8 cellular contexts compared by ENCODE assay signal in the genomic region with DNA sequence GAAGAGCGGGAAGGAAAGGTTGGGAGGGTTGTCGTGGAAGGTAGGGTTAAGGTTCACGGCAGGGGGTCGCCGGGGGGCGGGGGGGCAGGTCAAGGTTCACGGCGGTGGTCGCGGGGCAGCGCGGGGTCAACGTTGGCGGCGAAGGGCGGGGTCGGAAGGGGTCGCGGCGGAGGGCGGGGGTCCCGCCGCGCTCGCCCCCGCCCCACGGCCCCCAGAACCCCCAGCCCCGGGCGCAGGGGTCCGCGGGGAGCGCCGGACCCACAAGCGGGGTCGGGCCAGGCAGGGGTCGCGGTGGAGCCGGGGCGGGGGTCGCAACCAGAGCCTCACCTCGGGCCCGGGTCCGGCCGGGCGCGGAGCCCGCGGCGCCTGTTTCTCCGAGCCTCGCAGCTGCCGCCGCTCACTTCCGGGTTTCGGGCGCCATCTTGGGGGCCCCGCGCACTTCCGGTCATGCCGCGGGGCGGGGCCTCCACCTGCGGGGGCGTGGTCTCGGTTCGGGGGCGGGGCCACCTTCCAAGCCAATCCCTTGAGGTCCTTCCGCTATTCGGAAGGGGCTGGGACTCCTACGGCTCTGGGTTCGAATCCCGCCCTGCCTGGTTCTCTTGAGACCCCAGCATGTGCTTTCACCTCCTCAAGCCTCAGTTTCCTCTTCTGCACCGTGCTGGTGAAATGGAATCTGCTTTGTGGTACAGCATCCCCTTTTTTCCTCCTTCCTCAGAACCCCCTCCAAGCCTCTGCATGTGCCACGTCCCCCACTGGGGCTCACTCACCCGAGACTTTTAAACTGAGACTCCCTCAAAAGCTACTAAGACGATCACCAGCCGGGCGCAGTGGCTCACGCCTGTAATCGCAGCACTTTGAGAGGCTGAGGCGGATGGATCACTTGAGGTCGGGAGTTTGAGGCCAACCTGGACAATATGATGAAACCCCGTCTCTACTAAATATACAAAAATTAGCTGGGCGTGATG. TPM values are rescaled to one million over a fixed set of nuclear protein-coding genes. Genes with fewer than 3 reads are reported as not detected.
A peak's percentile ranks its signal among the peaks of the same experiment; 100 is the strongest.
DNase-seq lines count a peak whose midpoint lies in the region; ATAC-seq and TF ChIP-seq lines count a peak whose summit lies in the region.

A gene with protein sequence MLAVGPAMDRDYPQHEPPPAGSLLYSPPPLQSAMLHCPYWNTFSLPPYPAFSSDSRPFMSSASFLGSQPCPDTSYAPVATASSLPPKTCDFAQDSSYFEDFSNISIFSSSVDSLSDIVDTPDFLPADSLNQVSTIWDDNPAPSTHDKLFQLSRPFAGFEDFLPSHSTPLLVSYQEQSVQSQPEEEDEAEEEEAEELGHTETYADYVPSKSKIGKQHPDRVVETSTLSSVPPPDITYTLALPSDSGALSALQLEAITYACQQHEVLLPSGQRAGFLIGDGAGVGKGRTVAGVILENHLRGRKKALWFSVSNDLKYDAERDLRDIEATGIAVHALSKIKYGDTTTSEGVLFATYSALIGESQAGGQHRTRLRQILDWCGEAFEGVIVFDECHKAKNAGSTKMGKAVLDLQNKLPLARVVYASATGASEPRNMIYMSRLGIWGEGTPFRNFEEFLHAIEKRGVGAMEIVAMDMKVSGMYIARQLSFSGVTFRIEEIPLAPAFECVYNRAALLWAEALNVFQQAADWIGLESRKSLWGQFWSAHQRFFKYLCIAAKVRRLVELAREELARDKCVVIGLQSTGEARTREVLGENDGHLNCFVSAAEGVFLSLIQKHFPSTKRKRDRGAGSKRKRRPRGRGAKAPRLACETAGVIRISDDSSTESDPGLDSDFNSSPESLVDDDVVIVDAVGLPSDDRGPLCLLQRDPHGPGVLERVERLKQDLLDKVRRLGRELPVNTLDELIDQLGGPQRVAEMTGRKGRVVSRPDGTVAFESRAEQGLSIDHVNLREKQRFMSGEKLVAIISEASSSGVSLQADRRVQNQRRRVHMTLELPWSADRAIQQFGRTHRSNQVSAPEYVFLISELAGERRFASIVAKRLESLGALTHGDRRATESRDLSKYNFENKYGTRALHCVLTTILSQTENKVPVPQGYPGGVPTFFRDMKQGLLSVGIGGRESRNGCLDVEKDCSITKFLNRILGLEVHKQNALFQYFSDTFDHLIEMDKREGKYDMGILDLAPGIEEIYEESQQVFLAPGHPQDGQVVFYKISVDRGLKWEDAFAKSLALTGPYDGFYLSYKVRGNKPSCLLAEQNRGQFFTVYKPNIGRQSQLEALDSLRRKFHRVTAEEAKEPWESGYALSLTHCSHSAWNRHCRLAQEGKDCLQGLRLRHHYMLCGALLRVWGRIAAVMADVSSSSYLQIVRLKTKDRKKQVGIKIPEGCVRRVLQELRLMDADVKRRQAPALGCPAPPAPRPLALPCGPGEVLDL (N-terminal part only) (minus strand): TSS at position 424 of the 965 bp plus-strand sequence. CDS start 19,992 bp downstream, outside the sequence.

- peak within 1 kb of the TSS; percentile 93 to 95 for H3K27ac ChIP-seq in left lung

- H3K36me3 ChIP-seq in left lung, result peaks cover 0 to 4% of the 10 kb centered on the region in 2 donors

- no peaks in the 10 kb centered on the region for H3K27me3 ChIP-seq in left lung

- peak; percentile 95 for DNase-seq in GM12865 (ENCODE audit: low read depth)
- peak; percentile 74 to 84 for DNase-seq in NCI-H524 (lab: John Stamatoyannopoulos, UW)
- peak; percentile 92 to 97 for DNase-seq in activated CD4-positive, alpha-beta T cell treated with anti-CD3 and anti-CD28 coated beads, Interleukin-2, amount 50 U/mL, for 24 hours (ENCODE audit: low read depth in 1 of 2, low spot score in 1 of 2)
- DNase-seq in dedifferentiated amniotic fluid mesenchymal stem cell (ENCODE audit: extremely low spot score), result peak; percentile 82
- peak; percentile 91 to 95 for DNase-seq in left lung
- peak; percentile 81 for DNase-seq in stimulated activated CD4-positive, alpha-beta T cell treated with anti-CD3 and anti-CD28 coated beads, Interleukin-2, amount 100 ng/mL, for 4 hours (ENCODE audit: low read depth)

- no peaks in the 10 kb centered on the region for H3K9me3 ChIP-seq in left lung

- intact Hi-C loops in left lung (cut with DNase I), result no loop called here

- H3K4me1 ChIP-seq in left lung, result peaks cover 23 to 87% of the 10 kb centered on the region in 2 donors

- peak; percentile 66 for ATAC-seq in HG03175 (IDR thresholded peaks at IDR 0.05; ENCODE audit: unreplicated experiment)
- ATAC-seq in left lung, result peak; percentile 76
- no peak for ATAC-seq in GM21737 (IDR thresholded peaks at IDR 0.05; ENCODE audit: unreplicated experiment)

- TF ChIP-seq CTCF in GM12865 (IDR thresholded peaks at IDR 0.05; ENCODE audit: insufficient read depth, low read depth, low read length, missing control alignments) (no peak), left lung (IDR thresholded peaks at IDR 0.05) (peak in 1 of 2 donors; percentile 14)

- H3K4me3 ChIP-seq in GM12865 (ENCODE audit: low read depth, low read length) (peak within 1 kb of the TSS; percentile 82), left lung (peak within 1 kb of the TSS; percentile 73 to 85)

RNA-seq across cellular contexts. Expression of the gene that starts here (rescaled TPM):
- total RNA-seq in left lung, result 100 to 1,000 TPM in 1 of 2 donors, 10 to 100 TPM in 1; 68.3 to 119 TPM
